15 cellular contexts compared by ENCODE assay signal in genomic region chr2:24105816-24106215, GRCh38. TPM values are rescaled to one million over a fixed set of nuclear protein-coding genes. Genes with fewer than 3 reads are reported as not detected.
A peak's percentile ranks its signal among the peaks of the same experiment; 100 is the strongest.
DNase-seq lines count a peak whose midpoint lies in the region; FAIRE-seq and TF ChIP-seq lines count a peak whose summit lies in the region.
"Had no signal": no experiment of that assay in that cellular context is flagged by ENCODE, and none has a peak within 500 bp of the region (broad histone marks: within the 10 kb centered on the region; RNA-seq: fewer than 3 reads in every experiment).

No MANE protein-coding gene starts in this region.

- H3K4me1 ChIP-seq in GM23248 (ENCODE audit: insufficient read depth), result peaks cover under 1% of the 10 kb centered on the region
- no peaks in the 10 kb centered on the region for H3K4me1 ChIP-seq in right atrium auricular region
- no peaks in the 10 kb centered on the region for H3K4me1 ChIP-seq in sigmoid colon

- FAIRE-seq in bronchial epithelial cell (lab: Jason Lieb, UNC), result no peak

- WGBS in GM23248 (ENCODE audit: low coverage in 1 of 2, low lambda C conversion rate in 2 of 2, missing lambda C conversion rate in 2 of 2), 2 experiments, result 47 to 49% methylated on average over 2 of the region's 2 CpGs
- 25 to 50% methylated on average over 2 of the region's 2 CpGs for WGBS in sigmoid colon, 2 donors

- H3K79me2 ChIP-seq in GM23248 (ENCODE audit: insufficient read depth), result no peaks in the 10 kb centered on the region

- H3K27ac ChIP-seq in GM23248 (no peak overlapping the region), right atrium auricular region (no peak overlapping the region), sigmoid colon (no peak overlapping the region)
- H3K27ac ChIP-seq: HL-60, SK-N-MC had no signal

- no peak overlapping the region for H3K9ac ChIP-seq in GM23248

- DNase-seq in GM23248 (peak; percentile 40), bronchial epithelial cell (ENCODE audit: low read depth) (peak; percentile 50), iris pigment epithelial cell (ENCODE audit: low read depth) (peak; percentile 28), right atrium auricular region (ENCODE audit: low spot score) (no peak), sigmoid colon (no peak)
- DNase-seq: ACHN; CD4-positive, alpha-beta T cell; DMS79 treated with DMSO at 0.1 percent for 48 hours; GF-D8; KBM-7; NCI-H1092 treated with DMSO at 0.1 percent for 48 hours; NCI-H1694; NCI-H2107 had no signal

- TF ChIP-seq CTCF in bronchial epithelial cell (IDR thresholded peaks at IDR 0.05; ENCODE audit: insufficient read depth, low read length, severe bottlenecking), result no peak
- no peak for TF ChIP-seq CTCF in right atrium auricular region (IDR thresholded peaks at IDR 0.05)
- no peak for TF ChIP-seq CTCF in sigmoid colon (IDR thresholded peaks at IDR 0.05)

- H3K36me3 ChIP-seq in GM23248 (ENCODE audit: low read depth), result no peaks in the 10 kb centered on the region
- H3K36me3 ChIP-seq in bronchial epithelial cell (ENCODE audit: control insufficient read depth, insufficient read depth, low read length), result no peaks in the 10 kb centered on the region
- no peaks in the 10 kb centered on the region for H3K36me3 ChIP-seq in right atrium auricular region
- H3K36me3 ChIP-seq in sigmoid colon, result peaks cover 0 to 8% (median 0%) of the 10 kb centered on the region in 4 donors

- H3K4me2 ChIP-seq in GM23248 (ENCODE audit: unreplicated experiment), result no peak overlapping the region

- TF ChIP-seq EP300 in sigmoid colon (IDR thresholded peaks at IDR 0.05), result no peak

- no peak for TF ChIP-seq POLR2A in sigmoid colon (IDR thresholded peaks at IDR 0.05)

- H3K9me3 ChIP-seq in GM23248 (ENCODE audit: low read depth) (no peaks in the 10 kb centered on the region), right atrium auricular region (no peaks in the 10 kb centered on the region), sigmoid colon (no peaks in the 10 kb centered on the region)

- no peaks in the 10 kb centered on the region for H3K27me3 ChIP-seq in GM23248 (replicated peaks; ENCODE audit: insufficient read depth)
- no peaks in the 10 kb centered on the region for H3K27me3 ChIP-seq in bronchial epithelial cell (ENCODE audit: control insufficient read depth, insufficient read depth, low read length)
- H3K27me3 ChIP-seq in right atrium auricular region, result no peaks in the 10 kb centered on the region
- no peaks in the 10 kb centered on the region for H3K27me3 ChIP-seq in sigmoid colon

- H2AFZ ChIP-seq in GM23248, result no peak overlapping the region

- no peaks in the 10 kb centered on the region for H3K9me2 ChIP-seq in GM23248 (ENCODE audit: insufficient read depth)

- H4K20me1 ChIP-seq in GM23248 (ENCODE audit: insufficient read depth), result no peaks in the 10 kb centered on the region

- in situ Hi-C loops in GM23248 (cut with MboI), result no loop called here

- H3K4me3 ChIP-seq in GM23248 (no peak overlapping the region), bronchial epithelial cell (ENCODE audit: low read depth, low read length) (no peak overlapping the region), right atrium auricular region (no peak overlapping the region), sigmoid colon (no peak overlapping the region)
- H3K4me3 ChIP-seq: SK-N-MC had no signal

- H3F3A ChIP-seq in GM23248 (ENCODE audit: insufficient read depth), result peaks cover 7% of the 10 kb centered on the region; the same call in 1 of the 2 replicates

- intact Hi-C loops in sigmoid colon (cut with DNase I), result no loop called here

RNA-seq across cellular contexts. Expression of gene PFN4, which starts 17.3 kb away (rescaled TPM):
- not detected in 2 replicates for total RNA-seq in GM23248 (2014; rRNA removed; shearing (Covaris generic))
- polyA plus RNA-seq in GM23248 (2016; fragmentation: Nextera tagmentation; extraction: Ambion mirVana) (0.60 and 0.64 TPM in 2 replicates), sigmoid colon (under 1 TPM in 1 of 3 donors, not detected in 2; 0.12 TPM)
- total RNA-seq in bronchial epithelial cell (under 0.01 and 0.38 TPM in 2 replicates), right atrium auricular region (under 1 TPM in 1 of 2 donors, not detected in 1; 0.39 TPM), sigmoid colon (1 to 10 TPM in 1 of 4 donors, not detected in 3; 1.9 TPM)
- total RNA-seq: CD4-positive, alpha-beta T cell had no signal

RNA-seq across cellular contexts. Expression of gene FAM228B, which starts 17.5 kb away (rescaled TPM):
- total RNA-seq in GM23248 (2014; rRNA removed; shearing (Covaris generic)), result 5.8 and 22.4 TPM in 2 replicates
- polyA plus RNA-seq in GM23248 (2016; fragmentation: Nextera tagmentation; extraction: Ambion mirVana), result 12.1 and 15.1 TPM in 2 replicates
- total RNA-seq in bronchial epithelial cell, result 3.2 and 5.0 TPM in 2 replicates
- total RNA-seq in right atrium auricular region, result 10 to 100 TPM; 15.6 to 31.1 TPM
- 10 to 100 TPM; 24.7 to 44.1 (median 37.2) TPM for total RNA-seq in sigmoid colon
- polyA plus RNA-seq in sigmoid colon, result 10 to 100 TPM in 1 of 3 donors, 1 to 10 TPM in 2; 1.4 to 11.4 (median 4.7) TPM

RNA-seq across cellular contexts. Expression of gene TP53I3, which starts 21.2 kb away (rescaled TPM):
- total RNA-seq in GM23248 (2014; rRNA removed; shearing (Covaris generic)), result 74.1 and 76.2 TPM in 2 replicates
- polyA plus RNA-seq in GM23248 (2016; fragmentation: Nextera tagmentation; extraction: Ambion mirVana), result 81.7 and 85.3 TPM in 2 replicates
- 34.5 and 65.0 TPM in 2 replicates for total RNA-seq in bronchial epithelial cell
- total RNA-seq in right atrium auricular region, result 1 to 10 TPM; 8.0 to 8.7 TPM
- total RNA-seq in sigmoid colon, result 10 to 100 TPM in 2 of 4 donors, 1 to 10 TPM in 2; 3.6 to 27.7 (median 16.8) TPM
- polyA plus RNA-seq in sigmoid colon, result 100 to 1,000 TPM in 1 of 3 donors, 10 to 100 TPM in 2; 74.5 to 144 (median 88.3) TPM

RNA-seq across cellular contexts. Expression of gene SF3B6, which starts 29.7 kb away (rescaled TPM):
- total RNA-seq in GM23248 (2014; rRNA removed; shearing (Covaris generic)), result 101 and 129 TPM in 2 replicates
- polyA plus RNA-seq in GM23248 (2016; fragmentation: Nextera tagmentation; extraction: Ambion mirVana) (287 and 289 TPM in 2 replicates), sigmoid colon (100 to 1,000 TPM; 163 to 255 (median 183) TPM)
- total RNA-seq in bronchial epithelial cell (202 and 223 TPM in 2 replicates), right atrium auricular region (10 to 100 TPM; 71.2 to 74.8 TPM), sigmoid colon (100 to 1,000 TPM in 3 of 4 donors, 10 to 100 TPM in 1; 95.6 to 140 (median 135) TPM)

RNA-seq across cellular contexts. Expression of gene FKBP1B, which starts 56.3 kb away (rescaled TPM):
- 1.0 and 7.5 TPM in 2 replicates for total RNA-seq in GM23248 (2014; rRNA removed; shearing (Covaris generic))
- polyA plus RNA-seq in GM23248 (2016; fragmentation: Nextera tagmentation; extraction: Ambion mirVana), result 7.0 and 8.7 TPM in 2 replicates
- total RNA-seq in bronchial epithelial cell, result 16.5 and 30.0 TPM in 2 replicates
- 1 to 10 TPM; 5.0 to 8.5 TPM for total RNA-seq in right atrium auricular region
- 1 to 10 TPM; 3.1 to 8.0 (median 5.7) TPM for total RNA-seq in sigmoid colon
- polyA plus RNA-seq in sigmoid colon, result 10 to 100 TPM; 19.3 to 43.7 (median 30.6) TPM

Comparison
In these comparisons a context has a peak if more than half of its experiments do, and no peak if none do; other contexts are left out.
1. DNase-seq: peak in GM23248 (single experiment), bronchial epithelial cell (single experiment) and iris pigment epithelial cell (single experiment); none in right atrium auricular region (single experiment) and sigmoid colon (single experiment).